In the genomic region with DNA sequence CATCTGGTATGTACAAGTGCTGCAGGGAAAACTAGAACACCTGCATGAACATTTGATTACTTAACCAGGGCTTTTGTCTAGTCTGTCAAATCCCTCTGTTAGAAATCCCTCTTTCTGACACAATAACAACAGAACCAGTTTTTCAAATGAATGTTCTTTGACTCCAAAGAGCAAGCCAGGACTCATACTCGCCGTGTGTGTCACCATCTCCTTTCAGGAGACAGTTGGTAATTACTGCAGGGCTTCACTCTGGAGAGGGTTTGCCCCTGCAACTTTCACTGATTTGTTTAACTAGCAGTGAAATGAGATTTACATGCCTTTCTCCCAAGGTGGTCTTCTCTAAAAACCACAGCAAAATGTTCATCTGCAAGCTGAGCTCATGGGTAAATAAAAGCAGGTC, we compare ENCODE assay signal across 31 cellular contexts.
DNase-seq lines count a peak whose midpoint lies in the region.
"Had no signal": no experiment of that assay in that cellular context is flagged by ENCODE, and none has a peak within 500 bp of the region (broad histone marks: within the 10 kb centered on the region; RNA-seq: fewer than 3 reads in every experiment).

No MANE protein-coding gene starts in this region.

- no peak overlapping the region for H2BK15ac ChIP-seq in neuronal stem cell (ENCODE audit: low read length)

- peak; percentile 20 to 45 for DNase-seq in NCI-H2081 (lab: John Stamatoyannopoulos, UW)
- DNase-seq in NCI-H2081 treated with DMSO at 0.1 percent for 48 hours (lab: John Stamatoyannopoulos, UW) = no peak
- DNase-seq in NCI-H345 treated with DMSO at 0.1 percent for 48 hours (lab: John Stamatoyannopoulos, UW; ENCODE audit: unreplicated experiment) = peak; percentile 4
- DNase-seq in epithelial cell of prostate (ENCODE audit: low read depth, low spot score) = peak; percentile 66
- DNase-seq in neuronal stem cell (ENCODE audit: low spot score) = peak; percentile 5
- no peak for DNase-seq in NCI-H2029 treated with DMSO at 0.1 percent for 48 hours (lab: John Stamatoyannopoulos, UW)
- no peak for DNase-seq in HUDEP-2 (lab: John Stamatoyannopoulos, UW; ENCODE audit: unreplicated experiment in 76 of 76)
- DNase-seq in foreskin melanocyte = no peak
- DNase-seq: 8988T; activated CD4-positive, alpha-beta memory T cell treated with anti-CD3 and anti-CD28 coated beads for 36 hours; activated CD4-positive, alpha-beta T cell treated with anti-CD3 and anti-CD28 coated beads for 1 hour; activated naive CD4-positive, alpha-beta T cell; activated naive CD8-positive, alpha-beta T cell treated with anti-CD3 and anti-CD28 coated beads, Interleukin-2, amount 50 U/mL, for 24 hours; CD4-positive, CD25-positive, alpha-beta regulatory T cell; central memory CD4-positive, alpha-beta T cell; cortex of kidney; DND-41; GF-D8; H7; hippocampal formation; immature natural killer cell; mesenchymal stem cell; NCI-H510A treated with DMSO at 0.1 percent for 48 hours; PC-9; right lobe of liver; SIG-M5; stimulated activated CD8-positive, alpha-beta memory T cell treated with anti-CD3 and anti-CD28 coated beads, Interleukin-4, amount 100 ng/mL, for 48 hours; testis had no signal

- H2AFZ ChIP-seq in neuronal stem cell (ENCODE audit: low read length) = no peak overlapping the region
- H2AFZ ChIP-seq: PC-9 had no signal

- no peak overlapping the region for H3K4me2 ChIP-seq in neuronal stem cell (ENCODE audit: insufficient read depth, low read length, poor library complexity, severe bottlenecking)
- H3K4me2 ChIP-seq: KMS-11, PC-9 had no signal

- no peak overlapping the region for H2AK5ac ChIP-seq in neuronal stem cell (ENCODE audit: low read depth, low read length)

- H2BK5ac ChIP-seq in neuronal stem cell (ENCODE audit: low read length) = no peak overlapping the region

- WGBS in neuronal stem cell (ENCODE audit: extremely low coverage in 2 of 2, insufficient read length in 2 of 2, insufficient replicate concordance in 1 of 2), 2 donors = no CpG with 5 or more reads among the region's 2 CpGs

- H3K23ac ChIP-seq in neuronal stem cell (ENCODE audit: low read depth, low read length, poor library complexity) = no peak overlapping the region

- H3K4me3 ChIP-seq in neuronal stem cell (ENCODE audit: low read length in 2 of 2) = no peak overlapping the region
- H3K4me3 ChIP-seq: PC-9, prostate gland, right lobe of liver, testis had no signal

- H3K9me3 ChIP-seq in neuronal stem cell (replicated peaks in 1 of 2; ENCODE audit: control insufficient read depth in 2 of 2, insufficient read depth in 1 of 2, low read depth in 1 of 2, low read length in 2 of 2) = no peaks in the 10 kb centered on the region
- H3K9me3 ChIP-seq: prostate gland, right lobe of liver, testis had no signal

- no peak overlapping the region for H3K4ac ChIP-seq in neuronal stem cell (ENCODE audit: low read length)

- H3K14ac ChIP-seq in neuronal stem cell (ENCODE audit: low read length) = no peak overlapping the region

- H2BK120ac ChIP-seq in neuronal stem cell (ENCODE audit: low read depth, low read length) = no peak overlapping the region

- no peaks in the 10 kb centered on the region for H3K36me3 ChIP-seq in neuronal stem cell (replicated peaks in 1 of 2; ENCODE audit: control insufficient read depth in 2 of 2, insufficient read depth in 2 of 2, low read length in 2 of 2)
- H3K36me3 ChIP-seq: prostate gland, right lobe of liver had no signal

- H3K79me1 ChIP-seq in neuronal stem cell (ENCODE audit: low read depth, low read length) = no peaks in the 10 kb centered on the region

- H3K9ac ChIP-seq in neuronal stem cell (ENCODE audit: low read depth, low read length, poor library complexity) = no peak overlapping the region
- H3K9ac ChIP-seq: KMS-11 had no signal

- H2BK12ac ChIP-seq in neuronal stem cell (ENCODE audit: low read length) = no peak overlapping the region

- no peaks in the 10 kb centered on the region for H3K27me3 ChIP-seq in neuronal stem cell (ENCODE audit: control insufficient read depth in 3 of 3, insufficient read depth in 3 of 3, low read depth in 1 of 3, low read length in 3 of 3)
- H3K27me3 ChIP-seq: right lobe of liver, testis had no signal

- H3K27ac ChIP-seq in epithelial cell of prostate = peak overlapping the region; percentile 2
- no peak overlapping the region for H3K27ac ChIP-seq in neuronal stem cell (replicated peaks; ENCODE audit: low read length)
- H3K27ac ChIP-seq: HL-60, KMS-11, PC-9, prostate gland, right lobe of liver, testis had no signal

- H4K91ac ChIP-seq in neuronal stem cell (ENCODE audit: low read depth, low read length, poor library complexity) = no peak overlapping the region

- H3K4me1 ChIP-seq in neuronal stem cell (ENCODE audit: control insufficient read depth in 2 of 2, insufficient read depth in 1 of 2, low read depth in 1 of 2, low read length in 2 of 2) = peaks cover 0 to 11% of the 10 kb centered on the region in 2 donors
- H3K4me1 ChIP-seq: prostate gland, right lobe of liver, testis had no signal

- H4K8ac ChIP-seq in neuronal stem cell (ENCODE audit: low read depth, low read length) = no peak overlapping the region

- no peak overlapping the region for H3K18ac ChIP-seq in neuronal stem cell (ENCODE audit: low read length)

Comparison
In these comparisons a context has a peak if more than half of its experiments do, and no peak if none do; other contexts are left out.
1. DNase-seq: peak in NCI-H2081 (2 of 2), NCI-H345 treated with DMSO at 0.1 percent for 48 hours (single experiment), epithelial cell of prostate (single experiment) and neuronal stem cell (single experiment); none in NCI-H2081 treated with DMSO at 0.1 percent for 48 hours (single experiment), NCI-H2029 treated with DMSO at 0.1 percent for 48 hours (single experiment), HUDEP-2 (0 of 76) and foreskin melanocyte (single experiment).